10 cellular contexts compared by ENCODE assay signal in genomic region chr2:56185582-56186046, GRCh38.
DNase-seq lines count a peak whose midpoint lies in the region; ATAC-seq and TF ChIP-seq lines count a peak whose summit lies in the region.
"Had no signal": no experiment of that assay in that cellular context is flagged by ENCODE, and none has a peak within 500 bp of the region (broad histone marks: within the 10 kb centered on the region; RNA-seq: fewer than 3 reads in every experiment).

No MANE protein-coding gene starts in this region.

- H4K20me1 ChIP-seq in DOHH2 (ENCODE audit: control insufficient read depth, insufficient read depth, low read depth, low read length) = no peaks in the 10 kb centered on the region

- H3K9ac ChIP-seq in endocrine pancreas (ENCODE audit: control insufficient read depth, insufficient read depth, low read length) (peak overlapping the region; percentile 16), mucosa of rectum (ENCODE audit: low read depth in 1 of 2, low read length in 2 of 2) (no peak overlapping the region)

- H3K4me2 ChIP-seq in DOHH2 (ENCODE audit: low read length) = peak overlapping the region; percentile 63

- peak; percentile 44 for DNase-seq in NCI-H2171 treated with DMSO at 0.1 percent for 48 hours (lab: John Stamatoyannopoulos, UW)
- DNase-seq in NCI-H2029 treated with DMSO at 0.1 percent for 48 hours (lab: John Stamatoyannopoulos, UW) = no peak
- DNase-seq in globus pallidus (ENCODE audit: low spot score) = no peak

- H3K4me3 ChIP-seq in DOHH2 (ENCODE audit: low read length) = peak overlapping the region; percentile 73
- peak overlapping the region; percentile 22 for H3K4me3 ChIP-seq in endocrine pancreas (ENCODE audit: control insufficient read depth, insufficient read depth, low read length)
- peak overlapping the region; percentile 61 to 64 for H3K4me3 ChIP-seq in mucosa of rectum (ENCODE audit: low read length in 2 of 2)
- H3K4me3 ChIP-seq: K562 had no signal

- H3K27ac ChIP-seq in DOHH2 (ENCODE audit: low read depth, low read length) = no peak overlapping the region
- no peak overlapping the region for H3K27ac ChIP-seq in mucosa of rectum (ENCODE audit: low read depth in 2 of 2, low read length in 2 of 2)
- H3K27ac ChIP-seq: neutrophil had no signal

- no peak for ATAC-seq in HG03460 (IDR thresholded peaks at IDR 0.05; ENCODE audit: unreplicated experiment)
- no peak for ATAC-seq in HG02973 (IDR thresholded peaks at IDR 0.05; ENCODE audit: unreplicated experiment)
- ATAC-seq: K562 had no signal

- H3K79me2 ChIP-seq in DOHH2 (ENCODE audit: control insufficient read depth, low read length) = peaks cover 12% of the 10 kb centered on the region

- H3K27me3 ChIP-seq in DOHH2 (ENCODE audit: control insufficient read depth, low read length) (no peaks in the 10 kb centered on the region), endocrine pancreas (ENCODE audit: control insufficient read depth, insufficient read depth, low read length) (no peaks in the 10 kb centered on the region), mucosa of rectum (ENCODE audit: control insufficient read depth in 2 of 2, insufficient read depth in 2 of 2, low read length in 2 of 2) (peaks cover 11 to 15% of the 10 kb centered on the region in 2 donors)

- H3K36me3 ChIP-seq in DOHH2 (ENCODE audit: control insufficient read depth, low read length) (no peaks in the 10 kb centered on the region), endocrine pancreas (ENCODE audit: control insufficient read depth, insufficient read depth, low read length) (no peaks in the 10 kb centered on the region), mucosa of rectum (ENCODE audit: control insufficient read depth in 2 of 2, insufficient read depth in 2 of 2, low read length in 2 of 2) (no peaks in the 10 kb centered on the region)
- H3K36me3 ChIP-seq: neutrophil had no signal

- H3F3A ChIP-seq in DOHH2 (ENCODE audit: control insufficient read depth, insufficient read depth) = no peaks in the 10 kb centered on the region

- TF ChIP-seq CTCF in DOHH2 (IDR thresholded peaks at IDR 0.05; ENCODE audit: low read depth, low read length, poor library complexity, severe bottlenecking) = no peak

- H3K4me1 ChIP-seq in DOHH2 (ENCODE audit: control insufficient read depth, low read length) (peaks cover 51% of the 10 kb centered on the region), endocrine pancreas (ENCODE audit: control insufficient read depth, insufficient read depth, low read length) (no peaks in the 10 kb centered on the region), mucosa of rectum (ENCODE audit: control insufficient read depth in 2 of 2, insufficient read depth in 2 of 2, low read length in 2 of 2) (peaks cover 3 to 9% of the 10 kb centered on the region in 2 donors)

- H3K9me3 ChIP-seq in DOHH2 (ENCODE audit: control insufficient read depth, insufficient read depth, low read length) (no peaks in the 10 kb centered on the region), endocrine pancreas (ENCODE audit: control insufficient read depth, low read length) (no peaks in the 10 kb centered on the region), mucosa of rectum (ENCODE audit: control insufficient read depth in 2 of 2, low read length in 2 of 2) (no peaks in the 10 kb centered on the region)
- H3K9me3 ChIP-seq: neutrophil had no signal

- no peaks in the 10 kb centered on the region for H3K9me2 ChIP-seq in DOHH2 (replicated peaks; ENCODE audit: control insufficient read depth, low read length)

Comparison
In these comparisons a context has a peak if more than half of its experiments do, and no peak if none do; other contexts are left out.
1. H3K4me3 ChIP-seq: peak in every context shown above with its lines; median percentile 73 in DOHH2; 62 in mucosa of rectum; 22 in endocrine pancreas.